ENCODE assay signal across 18 cellular contexts in the genomic region with DNA sequence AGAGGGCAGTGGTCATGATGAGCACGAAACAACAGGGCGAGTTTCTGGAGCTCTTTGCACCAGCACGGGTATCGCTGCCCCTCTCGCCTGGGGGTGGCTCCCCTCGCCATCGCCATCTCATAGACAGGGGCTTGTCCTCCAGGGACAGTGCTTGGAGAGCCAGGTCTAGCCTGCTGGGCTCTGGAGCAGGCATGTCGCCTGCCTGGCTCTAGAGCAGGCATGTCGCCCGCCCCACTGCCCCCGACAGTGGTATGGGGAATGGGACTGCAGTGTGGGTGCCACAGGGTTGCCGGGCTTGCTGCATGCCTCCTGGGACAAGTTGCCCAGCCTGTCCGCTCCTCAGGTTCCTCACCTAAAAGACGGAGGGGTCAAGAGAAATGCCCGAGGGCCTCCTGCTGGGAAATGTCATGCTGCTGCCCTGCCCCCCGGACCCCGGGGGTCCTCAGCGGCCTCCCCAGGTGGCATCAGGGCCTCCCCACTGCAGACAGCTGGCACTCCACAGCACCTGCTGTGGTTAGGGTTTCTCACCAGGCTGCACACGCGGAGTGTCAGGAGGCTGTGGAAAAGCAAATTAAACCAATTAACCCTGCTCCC.
DNase-seq lines count a peak whose midpoint lies in the region; ATAC-seq and TF ChIP-seq lines count a peak whose summit lies in the region.
"Had no signal": no experiment of that assay in that cellular context is flagged by ENCODE, and none has a peak within 500 bp of the region (broad histone marks: within the 10 kb centered on the region; RNA-seq: fewer than 3 reads in every experiment).

No MANE protein-coding gene starts in this region.

- intact Hi-C loops in adrenal gland (cut with DNase I): no loop called here
- intact Hi-C loops in activated T-helper 2 cell treated with anti-CD3 and anti-CD28 coated beads, Interferon-gamma antibody, Interleukin-2, Interleukin-4, amounts not matched to agents 10 μg/mL and 5 μg/mL and 100 μg/mL, durations not matched to agents 14 hours and 24 hours and 36 hours (cut with micrococcal nuclease): no loop called here

- H3K36me3 ChIP-seq in BLaER1 (peaks cover 31% of the 10 kb centered on the region), adrenal gland (replicated peaks in 1 of 2) (no peaks in the 10 kb centered on the region)
- H3K36me3 ChIP-seq: prostate gland had no signal

- no peaks in the 10 kb centered on the region for H3K27me3 Mint-ChIP-seq in activated T-helper 2 cell treated with anti-CD3 and anti-CD28 coated beads, Interferon-gamma antibody, Interleukin-2, Interleukin-4, amounts not matched to agents 10 μg/mL and 5 μg/mL and 100 μg/mL, durations not matched to agents 14 hours and 24 hours and 36 hours (ENCODE audit: low read depth)
- H3K27me3 Mint-ChIP-seq: activated CD8-positive, alpha-beta T cell treated with anti-CD3 and anti-CD28 coated beads for 36 hours; naive thymus-derived CD4-positive, alpha-beta T cell had no signal

- no peak for TF ChIP-seq CTCF in adrenal gland (IDR thresholded peaks at IDR 0.05)

- ATAC-seq in GM19324 (IDR thresholded peaks at IDR 0.05; ENCODE audit: low FRiP score, unreplicated experiment): no peak
- ATAC-seq: activated CD8-positive, alpha-beta T cell treated with anti-CD3 and anti-CD28 coated beads for 36 hours; naive thymus-derived CD4-positive, alpha-beta T cell had no signal

- H3K27ac Mint-ChIP-seq in activated T-helper 2 cell treated with anti-CD3 and anti-CD28 coated beads, Interferon-gamma antibody, Interleukin-2, Interleukin-4, amounts not matched to agents 10 μg/mL and 5 μg/mL and 100 μg/mL, durations not matched to agents 14 hours and 24 hours and 36 hours: no peak overlapping the region
- H3K27ac Mint-ChIP-seq: activated CD8-positive, alpha-beta T cell treated with anti-CD3 and anti-CD28 coated beads for 36 hours had no signal

- peak overlapping the region; percentile 87 for H3K4me2 ChIP-seq in BLaER1

- H4K20me1 ChIP-seq in BLaER1: peaks cover 86% of the 10 kb centered on the region

- no peak overlapping the region for H3K4me3 Mint-ChIP-seq in activated T-helper 2 cell treated with anti-CD3 and anti-CD28 coated beads, Interferon-gamma antibody, Interleukin-2, Interleukin-4, amounts not matched to agents 10 μg/mL and 5 μg/mL and 100 μg/mL, durations not matched to agents 14 hours and 24 hours and 36 hours (ENCODE audit: low read depth)
- H3K4me3 Mint-ChIP-seq: activated CD8-positive, alpha-beta T cell treated with anti-CD3 and anti-CD28 coated beads for 36 hours had no signal

- H3K4me1 Mint-ChIP-seq in activated T-helper 2 cell treated with anti-CD3 and anti-CD28 coated beads, Interferon-gamma antibody, Interleukin-2, Interleukin-4, amounts not matched to agents 10 μg/mL and 5 μg/mL and 100 μg/mL, durations not matched to agents 14 hours and 24 hours and 36 hours (ENCODE audit: low read depth): no peaks in the 10 kb centered on the region

- DNase-seq in NCI-H2171 (lab: John Stamatoyannopoulos, UW) (peak; percentile 15), NCI-H2171 treated with DMSO at 0.1 percent for 48 hours (lab: John Stamatoyannopoulos, UW) (no peak), adrenal gland (peak in 6 of 7 donors; percentile 5 to 35 (median 10)), myocyte (ENCODE audit: low read depth) (peak; percentile 18), NOMO-1 treated with DMSO at 0.1 percent for 48 hours (lab: John Stamatoyannopoulos, UW; ENCODE audit: unreplicated experiment) (no peak)
- no peak for DNase-seq in activated T-helper 2 cell treated with anti-CD3 and anti-CD28 coated beads, Interferon-gamma antibody, Interleukin-2, Interleukin-4, amounts not matched to agents 10 μg/mL and 5 μg/mL and 100 μg/mL, durations not matched to agents 14 hours and 24 hours and 36 hours (ENCODE audit: low spot score)
- DNase-seq: 8988T; activated CD8-positive, alpha-beta T cell treated with anti-CD3 and anti-CD28 coated beads for 36 hours; effector CD8-positive, alpha-beta T cell; GF-D8; Kasumi-1; mammary epithelial cell; naive thymus-derived CD4-positive, alpha-beta T cell; stimulated activated CD4-positive, alpha-beta T cell treated with anti-CD3 and anti-CD28 coated beads, Interleukin-12 subunit alpha, Interleukin-12 subunit beta, amount 100 ng/mL, for 4 hours; testis had no signal

- H3K27ac ChIP-seq in BLaER1 (no peak overlapping the region), adrenal gland (no peak overlapping the region)
- H3K27ac ChIP-seq: prostate gland, testis had no signal

- peaks cover 16% of the 10 kb centered on the region; the same call in 1 of the 2 replicates for H3K27me3 ChIP-seq in BLaER1
- no peaks in the 10 kb centered on the region for H3K27me3 ChIP-seq in adrenal gland
- H3K27me3 ChIP-seq: testis had no signal

- H3K9ac ChIP-seq in BLaER1: no peak overlapping the region

- H3K4me1 ChIP-seq in BLaER1: peaks cover 67% of the 10 kb centered on the region
- H3K4me1 ChIP-seq in adrenal gland (replicated peaks in 1 of 2): no peaks in the 10 kb centered on the region
- H3K4me1 ChIP-seq: prostate gland, testis had no signal

- H3K4me3 ChIP-seq in BLaER1: no peak overlapping the region
- no peak overlapping the region for H3K4me3 ChIP-seq in adrenal gland
- H3K4me3 ChIP-seq: prostate gland, testis had no signal

- no peak for TF ChIP-seq POLR2A in adrenal gland (IDR thresholded peaks at IDR 0.05)

- WGBS in adrenal gland, 4 donors: 89 to 94% (median 91%) methylated on average over 6 to 20 of the region's 20 CpGs

- H3K36me3 Mint-ChIP-seq in activated T-helper 2 cell treated with anti-CD3 and anti-CD28 coated beads, Interferon-gamma antibody, Interleukin-2, Interleukin-4, amounts not matched to agents 10 μg/mL and 5 μg/mL and 100 μg/mL, durations not matched to agents 14 hours and 24 hours and 36 hours (ENCODE audit: low read depth): no peaks in the 10 kb centered on the region

- peaks cover 9% of the 10 kb centered on the region; the same call in 1 of the 2 replicates for H3K9me3 ChIP-seq in BLaER1
- no peaks in the 10 kb centered on the region for H3K9me3 ChIP-seq in adrenal gland (replicated peaks in 1 of 3)
- H3K9me3 ChIP-seq: prostate gland, testis had no signal

- no peaks in the 10 kb centered on the region for H3K9me3 Mint-ChIP-seq in activated T-helper 2 cell treated with anti-CD3 and anti-CD28 coated beads, Interferon-gamma antibody, Interleukin-2, Interleukin-4, amounts not matched to agents 10 μg/mL and 5 μg/mL and 100 μg/mL, durations not matched to agents 14 hours and 24 hours and 36 hours
- H3K9me3 Mint-ChIP-seq: activated CD8-positive, alpha-beta T cell treated with anti-CD3 and anti-CD28 coated beads for 36 hours had no signal

Comparison
In these comparisons a context has a peak if more than half of its experiments do, and no peak if none do; other contexts are left out.
1. DNase-seq: peak in NCI-H2171 (single experiment), adrenal gland (6 of 7) and myocyte (single experiment); none in NCI-H2171 treated with DMSO at 0.1 percent for 48 hours (single experiment), NOMO-1 treated with DMSO at 0.1 percent for 48 hours (single experiment) and activated T-helper 2 cell treated with anti-CD3 and anti-CD28 coated beads, Interferon-gamma antibody, Interleukin-2, Interleukin-4, amounts not matched to agents 10 μg/mL and 5 μg/mL and 100 μg/mL, durations not matched to agents 14 hours and 24 hours and 36 hours (single experiment).